6 cellular contexts compared by ENCODE assay signal in genomic region chr1:1374068-1374860, GRCh38.
A peak's percentile ranks its signal among the peaks of the same experiment; 100 is the strongest.
DNase-seq lines count a peak whose midpoint lies in the region; ATAC-seq and TF ChIP-seq lines count a peak whose summit lies in the region.

No MANE protein-coding gene starts in this region.

- DNase-seq in LNCaP clone FGC (ENCODE audit: low read depth) (no peak), fibroblast of pulmonary artery (ENCODE audit: low read depth) (no peak), GM10248 (ENCODE audit: extremely low spot score) (no peak)

- ATAC-seq in GM18505 (IDR thresholded peaks at IDR 0.05; ENCODE audit: unreplicated experiment) (peak; percentile 2), HG03097 (IDR thresholded peaks at IDR 0.05; ENCODE audit: low FRiP score, unreplicated experiment) (no peak)

- peak overlapping the region in 4 of 5 donors; percentile 96 to 98 (median 97) for H3K9ac ChIP-seq in subcutaneous abdominal adipose tissue (ENCODE audit: low read length in 5 of 5)

- no peaks in the 10 kb centered on the region for H3K9me3 ChIP-seq in subcutaneous abdominal adipose tissue (ENCODE audit: control insufficient read depth in 5 of 5, low read length in 5 of 5)

- TF ChIP-seq CTCF in LNCaP clone FGC (IDR thresholded peaks at IDR 0.05; ENCODE audit: control insufficient read depth, extremely low read depth, insufficient read depth) (no peak), fibroblast of pulmonary artery (IDR thresholded peaks at IDR 0.05; ENCODE audit: low read length, missing control alignments) (no peak), GM10248 (IDR thresholded peaks at IDR 0.05; ENCODE audit: control extremely low read depth, extremely low read depth, low read depth, missing control alignments) (no peak)

- peak overlapping the region; percentile 90 for H3K27ac ChIP-seq in subcutaneous abdominal adipose tissue (ENCODE audit: low read depth, low read length)

- peaks cover 0 to 9% (median 8%) of the 10 kb centered on the region in 5 donors for H3K36me3 ChIP-seq in subcutaneous abdominal adipose tissue (ENCODE audit: control insufficient read depth in 5 of 5, insufficient read depth in 5 of 5, low read length in 5 of 5)

- CTCF ChIA-PET in GM10248 (lab: Yijun Ruan, JAX), result interaction anchor here (0.7 to 3.7 kb wide), 4 partner anchors 17 to 64 kb away, joined by 3 to 20 read pairs (median 5); partner anchors contain the start of gene CCNL2

- POLR2A ChIA-PET in GM10248 (lab: Yijun Ruan, JAX), result no interaction called here

- H3K4me1 ChIP-seq in subcutaneous abdominal adipose tissue (ENCODE audit: control insufficient read depth in 5 of 5, insufficient read depth in 5 of 5, low read length in 5 of 5), result peaks cover 3 to 41% (median 35%) of the 10 kb centered on the region in 5 donors

- H3K27me3 ChIP-seq in subcutaneous abdominal adipose tissue (ENCODE audit: control insufficient read depth in 5 of 5, insufficient read depth in 4 of 5, low read length in 5 of 5), result no peaks in the 10 kb centered on the region

- TF ChIP-seq POLR2A in GM18505 (IDR thresholded peaks at IDR 0.05; ENCODE audit: borderline replicate concordance, extremely low read depth, insufficient read depth, insufficient read length), result no peak

- H3K4me3 ChIP-seq in LNCaP clone FGC (ENCODE audit: low read depth, low read length) (peak overlapping the region; percentile 85), fibroblast of pulmonary artery (replicated peaks; ENCODE audit: low read depth, low read length) (peak overlapping the region; percentile 87), subcutaneous abdominal adipose tissue (ENCODE audit: low read depth in 1 of 5, low read length in 5 of 5) (peak overlapping the region; percentile 22 to 89 (median 82))
